8 cellular contexts compared by ENCODE assay signal in the genomic region with DNA sequence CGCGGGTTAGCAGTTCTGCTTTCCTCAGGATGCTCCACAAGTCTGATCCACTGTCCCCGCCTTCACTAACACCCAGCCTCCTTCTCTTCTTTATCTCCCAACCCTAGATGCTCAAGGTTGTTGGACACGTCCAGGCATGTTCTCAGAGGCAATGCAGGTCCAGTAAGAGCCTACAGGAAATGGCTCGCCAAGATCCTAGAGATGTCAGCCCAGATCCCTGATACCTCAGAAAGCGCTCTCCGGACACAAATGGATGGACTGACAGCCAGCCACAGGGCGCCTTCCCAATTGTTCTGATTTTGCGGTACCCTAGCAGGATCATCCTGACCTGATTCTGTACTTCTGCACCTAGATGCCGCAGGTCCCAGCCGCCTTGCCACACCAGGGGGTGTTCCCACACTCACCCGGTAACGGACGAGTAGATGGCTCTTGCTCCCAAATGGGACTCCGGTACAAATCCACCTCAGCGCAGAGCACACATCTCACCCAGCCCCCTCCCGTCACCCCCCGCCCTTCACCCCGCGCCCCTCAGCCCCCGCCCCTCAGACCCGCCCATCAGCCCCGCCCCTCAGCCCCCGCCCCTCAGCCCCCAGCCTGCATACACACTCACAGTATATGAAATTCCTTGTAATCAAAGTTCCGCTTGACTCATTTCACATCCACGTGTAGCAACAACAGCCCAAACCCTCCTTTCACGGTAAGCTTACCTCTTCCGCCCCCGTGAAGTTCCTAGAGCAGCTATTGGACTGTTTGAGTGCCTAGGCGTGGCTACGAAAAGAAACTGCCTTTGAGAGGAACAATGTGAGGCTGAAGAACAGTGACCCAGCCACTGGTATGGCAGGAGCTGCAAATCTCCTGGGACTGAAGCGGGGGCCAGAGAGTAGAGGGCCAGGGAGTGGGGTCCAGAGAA. TPM values are rescaled to one million over a fixed set of nuclear protein-coding genes. Genes with fewer than 3 reads are reported as not detected.
DNase-seq lines count a peak whose midpoint lies in the region; ATAC-seq and TF ChIP-seq lines count a peak whose summit lies in the region.

A gene with protein sequence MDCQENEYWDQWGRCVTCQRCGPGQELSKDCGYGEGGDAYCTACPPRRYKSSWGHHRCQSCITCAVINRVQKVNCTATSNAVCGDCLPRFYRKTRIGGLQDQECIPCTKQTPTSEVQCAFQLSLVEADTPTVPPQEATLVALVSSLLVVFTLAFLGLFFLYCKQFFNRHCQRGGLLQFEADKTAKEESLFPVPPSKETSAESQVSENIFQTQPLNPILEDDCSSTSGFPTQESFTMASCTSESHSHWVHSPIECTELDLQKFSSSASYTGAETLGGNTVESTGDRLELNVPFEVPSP (minus strand): TSS at position 488 of the 910 bp plus-strand sequence. CDS start 23,058 bp downstream, outside the sequence.

- peak within 1 kb of the TSS; percentile 65 for H3K4me3 ChIP-seq in fibroblast of the aortic adventitia (ENCODE audit: low read depth, low read length)

- DNase-seq in Daoy (ENCODE audit: low read depth) (peak; percentile 17), fibroblast of the aortic adventitia (ENCODE audit: low read depth) (peak; percentile 87), omental fat pad (ENCODE audit: low spot score) (no peak), HuH-7.5 (ENCODE audit: low spot score) (no peak), AML-193 (lab: John Stamatoyannopoulos, UW) (no peak)
- peak; percentile 11 for DNase-seq in activated T-cell treated with anti-CD3 and anti-CD28 coated beads, Interleukin-2, amount 50 U/mL, for 4 hours

- peak; percentile 89 for ATAC-seq in GM19468 (IDR thresholded peaks at IDR 0.05; ENCODE audit: extremely low read depth, unreplicated experiment)
- ATAC-seq in HG03520 (IDR thresholded peaks at IDR 0.05; ENCODE audit: unreplicated experiment) = peak; percentile 92
- peak; percentile 82 to 87 for ATAC-seq in activated T-cell treated with anti-CD3 and anti-CD28 coated beads, Interleukin-2, amount 50 U/mL, for 4 hours
- ATAC-seq in omental fat pad (ENCODE audit: low FRiP score) = peak; percentile 71

- H3K27me3 Mint-ChIP-seq in activated T-cell treated with anti-CD3 and anti-CD28 coated beads, Interleukin-2, amount 50 U/mL, for 4 hours (ENCODE audit: low read depth) = peaks cover 4% of the 10 kb centered on the region

- H3K4me3 Mint-ChIP-seq in activated T-cell treated with anti-CD3 and anti-CD28 coated beads, Interleukin-2, amount 50 U/mL, for 4 hours = peak within 1 kb of the TSS; percentile 54

- no peaks in the 10 kb centered on the region for H3K36me3 Mint-ChIP-seq in activated T-cell treated with anti-CD3 and anti-CD28 coated beads, Interleukin-2, amount 50 U/mL, for 4 hours (ENCODE audit: insufficient read depth)

- TF ChIP-seq CTCF in fibroblast of the aortic adventitia (IDR thresholded peaks at IDR 0.05; ENCODE audit: insufficient read depth, low read length) = no peak
- no peak for TF ChIP-seq CTCF in omental fat pad (IDR thresholded peaks at IDR 0.05)

- peaks cover 6% of the 10 kb centered on the region for H3K4me1 Mint-ChIP-seq in activated T-cell treated with anti-CD3 and anti-CD28 coated beads, Interleukin-2, amount 50 U/mL, for 4 hours (ENCODE audit: low read depth)

- H3K9me3 Mint-ChIP-seq in activated T-cell treated with anti-CD3 and anti-CD28 coated beads, Interleukin-2, amount 50 U/mL, for 4 hours = no peaks in the 10 kb centered on the region

RNA-seq across cellular contexts. Expression of the gene that starts here (rescaled TPM):
- total RNA-seq in Daoy (2014; rRNA removed; shearing (Covaris generic)) = 0.40 TPM in 1 of 2 replicates, not detected in the other
- total RNA-seq in activated T-cell treated with anti-CD3 and anti-CD28 coated beads, Interleukin-2, amount 50 U/mL, for 4 hours = under 1 TPM; 0.18 to 0.34 (median 0.19) TPM
- total RNA-seq in fibroblast of the aortic adventitia (ENCODE audit: low replicate concordance) (9.2 and 28.1 TPM in 2 replicates), omental fat pad (1 to 10 TPM in 1 of 4 donors, under 1 TPM in 3; 0.24 to 1.0 (median 0.82) TPM)

Comparison
In these comparisons a context has a peak if more than half of its experiments do, and no peak if none do; other contexts are left out.
1. Peak in DNase-seq in Daoy; RNA of the gene not detected or under 1 TPM.
2. Peak in DNase-seq and ATAC-seq in activated T-cell treated with anti-CD3 and anti-CD28 coated beads, Interleukin-2, amount 50 U/mL, for 4 hours; RNA of the gene not detected or under 1 TPM.